9 cellular contexts compared by ENCODE assay signal in the genomic region with DNA sequence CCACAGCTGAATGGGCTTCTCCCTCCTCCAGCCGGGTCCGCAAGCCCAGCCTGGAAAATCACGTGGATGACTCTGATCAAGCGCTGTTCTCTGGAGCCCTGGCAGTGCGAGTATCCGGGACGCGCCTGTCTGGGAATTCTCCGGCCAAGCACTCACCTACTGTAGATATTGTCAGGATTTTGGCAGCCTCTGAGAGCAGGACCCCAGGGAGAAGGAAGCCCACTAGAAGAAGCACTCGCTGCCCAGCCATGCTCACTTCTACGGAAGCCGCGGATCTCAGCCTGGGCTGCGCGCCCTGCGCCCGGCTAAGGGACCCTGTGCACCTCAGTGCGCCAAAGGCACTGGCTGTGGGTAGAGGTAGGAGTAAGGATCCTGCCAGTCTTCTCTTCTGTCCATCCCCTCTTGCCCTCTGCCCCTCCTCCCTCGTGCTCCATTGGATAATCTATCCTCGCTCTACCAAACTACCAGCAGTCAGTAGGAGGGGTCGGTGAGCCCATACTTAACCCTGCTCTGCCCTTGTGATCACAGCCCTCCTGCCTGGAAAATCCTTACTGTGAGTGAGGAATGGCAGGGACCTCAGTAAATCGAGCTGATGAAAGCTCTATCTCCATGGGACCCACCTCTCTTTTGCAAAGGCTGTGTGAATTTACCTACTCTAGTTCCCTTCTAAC. TPM values are rescaled to one million over a fixed set of nuclear protein-coding genes. Genes with fewer than 3 reads are reported as not detected.
A peak's percentile ranks its signal among the peaks of the same experiment; 100 is the strongest.
DNase-seq lines count a peak whose midpoint lies in the region; ATAC-seq and TF ChIP-seq lines count a peak whose summit lies in the region.
"Had no signal": no experiment of that assay in that cellular context is flagged by ENCODE, and none has a peak within 500 bp of the region (broad histone marks: within the 10 kb centered on the region; RNA-seq: fewer than 3 reads in every experiment).

A gene with protein sequence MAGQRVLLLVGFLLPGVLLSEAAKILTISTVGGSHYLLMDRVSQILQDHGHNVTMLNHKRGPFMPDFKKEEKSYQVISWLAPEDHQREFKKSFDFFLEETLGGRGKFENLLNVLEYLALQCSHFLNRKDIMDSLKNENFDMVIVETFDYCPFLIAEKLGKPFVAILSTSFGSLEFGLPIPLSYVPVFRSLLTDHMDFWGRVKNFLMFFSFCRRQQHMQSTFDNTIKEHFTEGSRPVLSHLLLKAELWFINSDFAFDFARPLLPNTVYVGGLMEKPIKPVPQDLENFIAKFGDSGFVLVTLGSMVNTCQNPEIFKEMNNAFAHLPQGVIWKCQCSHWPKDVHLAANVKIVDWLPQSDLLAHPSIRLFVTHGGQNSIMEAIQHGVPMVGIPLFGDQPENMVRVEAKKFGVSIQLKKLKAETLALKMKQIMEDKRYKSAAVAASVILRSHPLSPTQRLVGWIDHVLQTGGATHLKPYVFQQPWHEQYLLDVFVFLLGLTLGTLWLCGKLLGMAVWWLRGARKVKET (minus strand): TSS at position 343 of the 671 bp plus-strand sequence. CDS start 93 bp downstream, at position 250.

- no peak for TF ChIP-seq POLR2A in spleen (IDR thresholded peaks at IDR 0.05)

- no peak for DNase-seq in activated naive CD4-positive, alpha-beta T cell treated with anti-CD3 and anti-CD28 coated beads for 36 hours
- DNase-seq in activated naive CD4-positive, alpha-beta T cell treated with Interleukin-2 at 50 U/mL for 16 hours = no peak
- DNase-seq in WTC11 (ENCODE audit: low spot score) (peak; percentile 77), left lobe of liver (ENCODE audit: low spot score) (no peak), spleen (no peak), upper lobe of right lung (no peak)
- DNase-seq in stimulated activated naive CD8-positive, alpha-beta T cell treated with anti-CD3 and anti-CD28 coated beads, Interleukin-15, amount 100 ng/mL, for 72 hours = no peak

- peak within 1 kb of the TSS in 4 of 8 donors; percentile 10 to 47 (median 26) for H3K4me3 ChIP-seq in spleen
- no peak within 1 kb of the TSS for H3K4me3 ChIP-seq in upper lobe of right lung

- peaks cover 0 to 4% (median 0%) of the 10 kb centered on the region in 8 donors for H3K9me3 ChIP-seq in spleen
- no peaks in the 10 kb centered on the region for H3K9me3 ChIP-seq in upper lobe of right lung

- H3K27ac Mint-ChIP-seq in activated naive CD4-positive, alpha-beta T cell treated with anti-CD3 and anti-CD28 coated beads for 36 hours = no peak within 1 kb of the TSS
- H3K27ac Mint-ChIP-seq in WTC11 = peak within 1 kb of the TSS; percentile 68
- H3K27ac Mint-ChIP-seq in stimulated activated naive CD8-positive, alpha-beta T cell treated with anti-CD3 and anti-CD28 coated beads, Interleukin-15, amount 100 ng/mL, for 72 hours = no peak within 1 kb of the TSS

- CTCF ChIA-PET in activated naive CD4-positive, alpha-beta T cell treated with anti-CD3 and anti-CD28 coated beads for 36 hours (lab: Charles Lee) = interaction anchor here (2.2 kb wide), 1 partner anchor 13 kb away, joined by 7 read pairs; no protein-coding TSS in a partner anchor
- CTCF ChIA-PET in WTC11 (lab: Charles Lee) = interaction anchor here (0.5 to 4.9 kb wide), 8 partner anchors 13 to 194 kb away, joined by 3 to 70 read pairs (median 4); partner anchors contain the start of genes NADK2 and UGT3A1

- no peaks in the 10 kb centered on the region for H3K9me3 Mint-ChIP-seq in activated naive CD4-positive, alpha-beta T cell treated with anti-CD3 and anti-CD28 coated beads for 36 hours
- no peaks in the 10 kb centered on the region for H3K9me3 Mint-ChIP-seq in WTC11
- no peaks in the 10 kb centered on the region for H3K9me3 Mint-ChIP-seq in stimulated activated naive CD8-positive, alpha-beta T cell treated with anti-CD3 and anti-CD28 coated beads, Interleukin-15, amount 100 ng/mL, for 72 hours

- POLR2A ChIA-PET in WTC11 (lab: Charles Lee) = interaction anchor here (0.8 to 1.0 kb wide), 2 partner anchors 13 to 175 kb away, joined by 3 to 4 read pairs; partner anchors contain the start of gene NADK2

- peaks cover 28% of the 10 kb centered on the region for H3K27me3 Mint-ChIP-seq in activated naive CD4-positive, alpha-beta T cell treated with anti-CD3 and anti-CD28 coated beads for 36 hours (ENCODE audit: low read depth)
- peaks cover 23% of the 10 kb centered on the region for H3K27me3 Mint-ChIP-seq in WTC11 (ENCODE audit: low read depth)
- H3K27me3 Mint-ChIP-seq in stimulated activated naive CD8-positive, alpha-beta T cell treated with anti-CD3 and anti-CD28 coated beads, Interleukin-15, amount 100 ng/mL, for 72 hours = peaks cover 58% of the 10 kb centered on the region

- ATAC-seq in WTC11 (peak; percentile 99), left lobe of liver (peak; percentile 8), GM21390 (IDR thresholded peaks at IDR 0.05; ENCODE audit: unreplicated experiment) (no peak), upper lobe of right lung (no peak)
- peak; percentile 57 for ATAC-seq in stimulated activated naive CD8-positive, alpha-beta T cell treated with anti-CD3 and anti-CD28 coated beads, Interleukin-15, amount 100 ng/mL, for 72 hours

- no peak within 1 kb of the TSS for H3K27ac ChIP-seq in spleen
- no peak within 1 kb of the TSS for H3K27ac ChIP-seq in upper lobe of right lung

- intact Hi-C loops in activated naive CD4-positive, alpha-beta T cell treated with anti-CD3 and anti-CD28 coated beads for 36 hours (cut with micrococcal nuclease) = no loop called here
- intact Hi-C loops in spleen (cut with DNase I; ENCODE audit: low total_unique reads) (no loop called here), upper lobe of right lung (cut with DNase I) (no loop called here)

- TF ChIP-seq CTCF in WTC11 (IDR thresholded peaks at IDR 0.05) (no peak), spleen (IDR thresholded peaks at IDR 0.05 in 8 of 11, conservative IDR thresholded peaks at IDR 0.05 in 3 of 11) (no peak), upper lobe of right lung (IDR thresholded peaks at IDR 0.05) (no peak)

- no peaks in the 10 kb centered on the region for H3K36me3 Mint-ChIP-seq in activated naive CD4-positive, alpha-beta T cell treated with anti-CD3 and anti-CD28 coated beads for 36 hours (ENCODE audit: low read depth)
- H3K36me3 Mint-ChIP-seq in WTC11 = peaks cover 22% of the 10 kb centered on the region

- H3K27me3 ChIP-seq in spleen (replicated peaks in 1 of 7) (peaks cover 0 to 39% (median 7%) of the 10 kb centered on the region in 7 donors), upper lobe of right lung (peaks cover 14% of the 10 kb centered on the region)

- H3K4me3 Mint-ChIP-seq in activated naive CD4-positive, alpha-beta T cell treated with anti-CD3 and anti-CD28 coated beads for 36 hours = peak within 1 kb of the TSS; percentile 10
- H3K4me3 Mint-ChIP-seq in WTC11 = peak within 1 kb of the TSS; percentile 89
- H3K4me3 Mint-ChIP-seq in stimulated activated naive CD8-positive, alpha-beta T cell treated with anti-CD3 and anti-CD28 coated beads, Interleukin-15, amount 100 ng/mL, for 72 hours = peak within 1 kb of the TSS; percentile 9 to 53

- 0 to 8% (median 2%) methylated on average over 7 to 22 of the region's 22 CpGs for WGBS in spleen, 5 donors

- peaks cover 8% of the 10 kb centered on the region for H3K4me1 Mint-ChIP-seq in activated naive CD4-positive, alpha-beta T cell treated with anti-CD3 and anti-CD28 coated beads for 36 hours (ENCODE audit: low read depth)
- peaks cover 15% of the 10 kb centered on the region for H3K4me1 Mint-ChIP-seq in WTC11
- H3K4me1 Mint-ChIP-seq in stimulated activated naive CD8-positive, alpha-beta T cell treated with anti-CD3 and anti-CD28 coated beads, Interleukin-15, amount 100 ng/mL, for 72 hours = peaks cover 24% of the 10 kb centered on the region

- no peaks in the 10 kb centered on the region for H3K36me3 ChIP-seq in spleen
- no peaks in the 10 kb centered on the region for H3K36me3 ChIP-seq in upper lobe of right lung

- peaks cover 0 to 27% (median 11%) of the 10 kb centered on the region in 6 donors for H3K4me1 ChIP-seq in spleen
- no peaks in the 10 kb centered on the region for H3K4me1 ChIP-seq in upper lobe of right lung

TF ChIP-seq in WTC11, 78 proteins besides CTCF, POLR2A, EP300 and RAD21:
- TF ChIP-seq ZNF671 (CRISPR knock-in tag; IDR thresholded peaks at IDR 0.05) (no peak), ETV6 (CRISPR knock-in tag; IDR thresholded peaks at IDR 0.05) (peak; percentile 59), MAX (CRISPR knock-in tag; IDR thresholded peaks at IDR 0.05) (peak; percentile 75), ZNF232 (CRISPR knock-in tag; IDR thresholded peaks at IDR 0.05) (0 out of 2 replicates have a peak, but pooled peaks have one; percentile 10), RORB (CRISPR knock-in tag; IDR thresholded peaks at IDR 0.05) (no peak), FOXP1 (CRISPR knock-in tag; IDR thresholded peaks at IDR 0.05; ENCODE audit: borderline replicate concordance) (peak; percentile 61; the same call in 1 of the 2 replicates), ESRRA (CRISPR knock-in tag; IDR thresholded peaks at IDR 0.05; ENCODE audit: borderline replicate concordance) (0 out of 2 replicates have a peak, but pooled peaks have one; percentile 55), SP1 (CRISPR knock-in tag; conservative IDR thresholded peaks at IDR 0.05) (peak; percentile 59)
- TF ChIP-seq, protein P1, sequence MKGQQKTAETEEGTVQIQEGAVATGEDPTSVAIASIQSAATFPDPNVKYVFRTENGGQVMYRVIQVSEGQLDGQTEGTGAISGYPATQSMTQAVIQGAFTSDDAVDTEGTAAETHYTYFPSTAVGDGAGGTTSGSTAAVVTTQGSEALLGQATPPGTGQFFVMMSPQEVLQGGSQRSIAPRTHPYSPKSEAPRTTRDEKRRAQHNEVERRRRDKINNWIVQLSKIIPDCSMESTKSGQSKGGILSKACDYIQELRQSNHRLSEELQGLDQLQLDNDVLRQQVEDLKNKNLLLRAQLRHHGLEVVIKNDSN (CRISPR knock-in tag; IDR thresholded peaks at IDR 0.05) = 0 out of 2 replicates have a peak, but pooled peaks have one; percentile 41
- TF ChIP-seq, protein P2, sequence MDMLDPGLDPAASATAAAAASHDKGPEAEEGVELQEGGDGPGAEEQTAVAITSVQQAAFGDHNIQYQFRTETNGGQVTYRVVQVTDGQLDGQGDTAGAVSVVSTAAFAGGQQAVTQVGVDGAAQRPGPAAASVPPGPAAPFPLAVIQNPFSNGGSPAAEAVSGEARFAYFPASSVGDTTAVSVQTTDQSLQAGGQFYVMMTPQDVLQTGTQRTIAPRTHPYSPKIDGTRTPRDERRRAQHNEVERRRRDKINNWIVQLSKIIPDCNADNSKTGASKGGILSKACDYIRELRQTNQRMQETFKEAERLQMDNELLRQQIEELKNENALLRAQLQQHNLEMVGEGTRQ (CRISPR knock-in tag; IDR thresholded peaks at IDR 0.05) = 0 out of 2 replicates have a peak, but pooled peaks have one; percentile 9

RNA-seq across cellular contexts. Expression of the gene that starts here (rescaled TPM):
- not detected for total RNA-seq in activated naive CD4-positive, alpha-beta T cell treated with anti-CD3 and anti-CD28 coated beads for 36 hours
- total RNA-seq in WTC11 (2021) (13.6 to 16.5 TPM (median 15.7 TPM) in 3 replicates), left lobe of liver (0.18 TPM), spleen (1 to 10 TPM in 4 of 7 donors, under 1 TPM in 1, not detected in 2; 0.94 to 2.2 (median 1.2) TPM), upper lobe of right lung (not detected)
- polyA plus RNA-seq in spleen = under 1 TPM; 0.04 to 0.48 (median 0.11) TPM
- total RNA-seq: NCI-H460 had no signal

Comparison
In these comparisons a context has a peak if more than half of its experiments do, and no peak if none do; other contexts are left out.
1. Peak in ATAC-seq in left lobe of liver; RNA of the gene not detected or under 1 TPM.
2. H3K4me3 Mint-ChIP-seq: peak in every context shown above with its lines; median percentile 89 in WTC11; 31 in stimulated activated naive CD8-positive, alpha-beta T cell treated with anti-CD3 and anti-CD28 coated beads, Interleukin-15, amount 100 ng/mL, for 72 hours; 10 in activated naive CD4-positive, alpha-beta T cell treated with anti-CD3 and anti-CD28 coated beads for 36 hours.
3. ATAC-seq: peak in WTC11 (single experiment) and stimulated activated naive CD8-positive, alpha-beta T cell treated with anti-CD3 and anti-CD28 coated beads, Interleukin-15, amount 100 ng/mL, for 72 hours (single experiment); none in GM21390 (single experiment) and upper lobe of right lung (single experiment).